Comparison of ENCODE assay signal across 12 cellular contexts in the genomic region with DNA sequence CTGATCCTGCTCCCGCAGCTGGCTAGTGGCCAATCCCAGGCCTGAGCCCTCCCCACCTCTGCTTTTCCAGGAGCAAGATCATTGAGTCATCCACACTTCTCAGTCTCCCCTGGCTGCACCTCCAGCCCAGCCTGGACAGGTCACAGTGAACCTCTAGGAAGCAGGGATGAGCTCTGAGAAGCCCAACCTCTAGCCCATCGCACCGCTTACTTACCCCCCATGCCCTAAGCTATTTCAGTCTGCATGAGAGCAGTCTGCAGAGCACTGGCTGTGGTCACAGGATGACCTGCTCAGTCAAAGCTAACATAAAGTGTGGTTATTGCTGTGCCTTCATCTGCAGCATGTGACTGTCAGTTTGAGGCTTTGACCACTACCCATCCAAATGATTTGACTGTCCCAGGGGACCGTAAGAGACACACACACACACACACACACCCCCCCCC.
A peak's percentile ranks its signal among the peaks of the same experiment; 100 is the strongest.
DNase-seq lines count a peak whose midpoint lies in the region; ATAC-seq and TF ChIP-seq lines count a peak whose summit lies in the region.
"Had no signal": no experiment of that assay in that cellular context is flagged by ENCODE, and none has a peak within 500 bp of the region (broad histone marks: within the 10 kb centered on the region; RNA-seq: fewer than 3 reads in every experiment).

No MANE protein-coding gene starts in this region.

- H3K27ac ChIP-seq in body of pancreas, result no peak overlapping the region
- H3K27ac ChIP-seq: adrenal gland had no signal

- peak; percentile 45 for ATAC-seq in GM19463 (IDR thresholded peaks at IDR 0.05; ENCODE audit: unreplicated experiment)
- ATAC-seq in HG03439 (IDR thresholded peaks at IDR 0.05; ENCODE audit: unreplicated experiment), result peak; percentile 52
- no peak for ATAC-seq in body of pancreas
- ATAC-seq in GM21360 (IDR thresholded peaks at IDR 0.05; ENCODE audit: unreplicated experiment), result no peak

- H3K27me3 ChIP-seq in body of pancreas, result no peaks in the 10 kb centered on the region
- H3K27me3 ChIP-seq: adrenal gland had no signal

- H3K36me3 ChIP-seq in body of pancreas (replicated peaks in 1 of 2; ENCODE audit: insufficient read depth in 1 of 2, low read depth in 2 of 2), result no peaks in the 10 kb centered on the region
- H3K36me3 ChIP-seq: adrenal gland had no signal

- in situ Hi-C loops in ACHN (cut with HindIII; ENCODE audit: low pct_ligation_motif_present, low pct_unique_long_range_greater_than_20kb, low sequenced_read_pairs), result no loop called here

- intact Hi-C loops in body of pancreas (cut with DNase I), result loop anchor here (5.0 kb wide), 1 partner anchor 170 kb away; no protein-coding TSS in a partner anchor

- H3K9me3 ChIP-seq in body of pancreas, result no peaks in the 10 kb centered on the region
- H3K9me3 ChIP-seq: adrenal gland had no signal

- WGBS in body of pancreas, 2 donors, result 71 to 88% methylated on average over 1 to 4 of the region's 4 CpGs

- DNase-seq in ACHN (peak; percentile 30), islet precursor cell (peak; percentile 65), NCI-H345 treated with DMSO at 0.1 percent for 48 hours (lab: John Stamatoyannopoulos, UW; ENCODE audit: unreplicated experiment) (no peak), body of pancreas (no peak)
- no peak for DNase-seq in activated T-cell treated with anti-CD3 and anti-CD28 coated beads, Interleukin-2, amount 50 U/mL, for 48 hours
- DNase-seq: activated CD4-positive, alpha-beta T cell treated with anti-CD3 and anti-CD28 coated beads, Interleukin-2, amount 50 U/mL, for 4 hours; adrenal gland; naive B cell; NCI-H1105 treated with DMSO at 0.1 percent for 48 hours had no signal

- no peak for TF ChIP-seq POLR2A in body of pancreas (IDR thresholded peaks at IDR 0.05)

- peaks cover 4% of the 10 kb centered on the region for H3K4me1 ChIP-seq in body of pancreas
- H3K4me1 ChIP-seq: adrenal gland had no signal

- H3K4me3 ChIP-seq in body of pancreas, result no peak overlapping the region
- H3K4me3 ChIP-seq: adrenal gland had no signal

- no peak for TF ChIP-seq CTCF in body of pancreas (IDR thresholded peaks at IDR 0.05)

Comparison
In these comparisons a context has a peak if more than half of its experiments do, and no peak if none do; other contexts are left out.
1. DNase-seq: peak in ACHN (single experiment) and islet precursor cell (single experiment); none in NCI-H345 treated with DMSO at 0.1 percent for 48 hours (single experiment), body of pancreas (0 of 4) and activated T-cell treated with anti-CD3 and anti-CD28 coated beads, Interleukin-2, amount 50 U/mL, for 48 hours (0 of 2).
2. ATAC-seq: peak in GM19463 (single experiment) and HG03439 (single experiment); none in body of pancreas (single experiment) and GM21360 (single experiment).